ENCODE assay signal across 20 cellular contexts in genomic region chrX:47838361-47838760, GRCh38. TPM values are rescaled to one million over a fixed set of nuclear protein-coding genes. Genes with fewer than 3 reads are reported as not detected.
A peak's percentile ranks its signal among the peaks of the same experiment; 100 is the strongest.
DNase-seq lines count a peak whose midpoint lies in the region; ATAC-seq, FAIRE-seq and TF ChIP-seq lines count a peak whose summit lies in the region.
"Had no signal": no experiment of that assay in that cellular context is flagged by ENCODE, and none has a peak within 500 bp of the region (broad histone marks: within the 10 kb centered on the region; RNA-seq: fewer than 3 reads in every experiment).

No MANE protein-coding gene starts in this region.

- WGBS in GM23248 (ENCODE audit: low coverage in 1 of 2, low lambda C conversion rate in 2 of 2, missing lambda C conversion rate in 2 of 2), 2 experiments: 95 to 100% methylated on average over 1 of the region's 1 CpG
- WGBS in small intestine, 3 donors: 57 to 96% (median 83%) methylated on average over 1 of the region's 1 CpG

- no peak overlapping the region for H3K27ac ChIP-seq in CD4-positive, CD25-positive, alpha-beta regulatory T cell (ENCODE audit: insufficient read depth, low read length, poor library complexity, severe bottlenecking)
- H3K27ac ChIP-seq in GM23248 (no peak overlapping the region), small intestine (ENCODE audit: low read depth in 1 of 2, low read length in 1 of 2) (no peak overlapping the region)
- H3K27ac ChIP-seq: PC-9, SJCRH30, thyroid gland had no signal

- DNase-seq in CD4-positive, CD25-positive, alpha-beta regulatory T cell: no peak
- DNase-seq in GM23248: no peak
- no peak for DNase-seq in activated naive CD8-positive, alpha-beta T cell treated with anti-CD3 and anti-CD28 coated beads for 36 hours
- DNase-seq in natural killer cell treated with Interleukin-12 subunit alpha and Interleukin-12 subunit beta and Interleukin-15 and Interleukin-18, amount 100 ng/mL, for 72 hours (ENCODE audit: low spot score): no peak
- DNase-seq in omental fat pad (ENCODE audit: low spot score): no peak
- DNase-seq in GF-D8 (lab: John Stamatoyannopoulos, UW): no peak
- no peak for DNase-seq in small intestine
- DNase-seq: amygdala, Caco-2, caudate nucleus, erythroblast, HCEC 1CT, left colon, MG63, NCI-H1694, PC-9, SJCRH30, T-helper 9 cell, thyroid gland had no signal

- H3K4me1 Mint-ChIP-seq in CD4-positive, CD25-positive, alpha-beta regulatory T cell: peaks cover 12 to 30% (median 18%) of the 10 kb centered on the region in 4 donors
- peaks cover 16% of the 10 kb centered on the region for H3K4me1 Mint-ChIP-seq in activated naive CD8-positive, alpha-beta T cell treated with anti-CD3 and anti-CD28 coated beads for 36 hours
- peaks cover 7 to 12% of the 10 kb centered on the region in 2 donors for H3K4me1 Mint-ChIP-seq in natural killer cell treated with Interleukin-12 subunit alpha and Interleukin-12 subunit beta and Interleukin-15 and Interleukin-18, amount 100 ng/mL, for 72 hours (ENCODE audit: low read depth in 2 of 2)

- H3K36me3 ChIP-seq in CD4-positive, CD25-positive, alpha-beta regulatory T cell (ENCODE audit: control insufficient read depth, insufficient read depth, low read length): no peaks in the 10 kb centered on the region
- H3K36me3 ChIP-seq in GM23248 (ENCODE audit: low read depth) (no peaks in the 10 kb centered on the region), small intestine (ENCODE audit: control insufficient read depth in 2 of 2, insufficient read depth in 2 of 2, low read length in 2 of 2) (no peaks in the 10 kb centered on the region)
- H3K36me3 ChIP-seq: MG63, SJCRH30, thyroid gland had no signal

- no peaks in the 10 kb centered on the region for H3K27me3 ChIP-seq in CD4-positive, CD25-positive, alpha-beta regulatory T cell (ENCODE audit: control insufficient read depth, insufficient read depth, low read length)
- H3K27me3 ChIP-seq in GM23248 (replicated peaks; ENCODE audit: insufficient read depth) (no peaks in the 10 kb centered on the region), small intestine (ENCODE audit: control insufficient read depth in 2 of 2, insufficient read depth in 2 of 2, low read length in 2 of 2) (no peaks in the 10 kb centered on the region)
- H3K27me3 ChIP-seq: MG63, SJCRH30, thyroid gland had no signal

- no peak for TF ChIP-seq CTCF in omental fat pad (IDR thresholded peaks at IDR 0.05)

- FAIRE-seq in small intestine (lab: Jason Lieb, UNC): no peak
- FAIRE-seq: frontal cortex had no signal

- H3K4me3 Mint-ChIP-seq in CD4-positive, CD25-positive, alpha-beta regulatory T cell: peak overlapping the region in 2 of 4 donors; percentile 21 to 48
- peak overlapping the region; percentile 2 for H3K4me3 Mint-ChIP-seq in activated naive CD8-positive, alpha-beta T cell treated with anti-CD3 and anti-CD28 coated beads for 36 hours
- peak overlapping the region; percentile 55 for H3K4me3 Mint-ChIP-seq in natural killer cell treated with Interleukin-12 subunit alpha and Interleukin-12 subunit beta and Interleukin-15 and Interleukin-18, amount 100 ng/mL, for 72 hours

- no peak overlapping the region for H3K4me2 ChIP-seq in GM23248 (ENCODE audit: unreplicated experiment)

- H3K4me1 ChIP-seq in CD4-positive, CD25-positive, alpha-beta regulatory T cell (ENCODE audit: control insufficient read depth, insufficient read depth, low read length, poor library complexity, severe bottlenecking): peaks cover 5% of the 10 kb centered on the region
- H3K4me1 ChIP-seq in GM23248 (ENCODE audit: insufficient read depth) (0 out of 2 replicates have a peak, but pooled peaks cover 9% of the 10 kb centered on the region), small intestine (ENCODE audit: control insufficient read depth in 2 of 2, insufficient read depth in 1 of 2, low read depth in 1 of 2, low read length in 1 of 2) (no peaks in the 10 kb centered on the region)
- H3K4me1 ChIP-seq: Caco-2, SJCRH30, thyroid gland had no signal

- H3K27me3 Mint-ChIP-seq in CD4-positive, CD25-positive, alpha-beta regulatory T cell: no peaks in the 10 kb centered on the region
- H3K27me3 Mint-ChIP-seq in activated naive CD8-positive, alpha-beta T cell treated with anti-CD3 and anti-CD28 coated beads for 36 hours: no peaks in the 10 kb centered on the region
- H3K27me3 Mint-ChIP-seq in natural killer cell treated with Interleukin-12 subunit alpha and Interleukin-12 subunit beta and Interleukin-15 and Interleukin-18, amount 100 ng/mL, for 72 hours: no peaks in the 10 kb centered on the region

- H3K9me3 ChIP-seq in CD4-positive, CD25-positive, alpha-beta regulatory T cell (ENCODE audit: control insufficient read depth in 2 of 2, low read length in 2 of 2): no peaks in the 10 kb centered on the region
- H3K9me3 ChIP-seq in GM23248 (ENCODE audit: low read depth) (no peaks in the 10 kb centered on the region), small intestine (ENCODE audit: control insufficient read depth, low read depth) (no peaks in the 10 kb centered on the region)
- H3K9me3 ChIP-seq: Caco-2, MG63, SJCRH30, thyroid gland had no signal

- no peaks in the 10 kb centered on the region for H3K36me3 Mint-ChIP-seq in CD4-positive, CD25-positive, alpha-beta regulatory T cell
- H3K36me3 Mint-ChIP-seq in activated naive CD8-positive, alpha-beta T cell treated with anti-CD3 and anti-CD28 coated beads for 36 hours: peaks cover 3% of the 10 kb centered on the region
- no peaks in the 10 kb centered on the region for H3K36me3 Mint-ChIP-seq in natural killer cell treated with Interleukin-12 subunit alpha and Interleukin-12 subunit beta and Interleukin-15 and Interleukin-18, amount 100 ng/mL, for 72 hours

- peaks cover 41% of the 10 kb centered on the region for H3K79me2 ChIP-seq in GM23248 (ENCODE audit: insufficient read depth)

- H3F3A ChIP-seq in GM23248 (ENCODE audit: insufficient read depth): no peaks in the 10 kb centered on the region

- H3K27ac Mint-ChIP-seq in CD4-positive, CD25-positive, alpha-beta regulatory T cell: peak overlapping the region in 1 of 3 donors; percentile 20
- H3K27ac Mint-ChIP-seq in activated naive CD8-positive, alpha-beta T cell treated with anti-CD3 and anti-CD28 coated beads for 36 hours: no peak overlapping the region
- peak overlapping the region; percentile 10 to 97 for H3K27ac Mint-ChIP-seq in natural killer cell treated with Interleukin-12 subunit alpha and Interleukin-12 subunit beta and Interleukin-15 and Interleukin-18, amount 100 ng/mL, for 72 hours

- no peaks in the 10 kb centered on the region for H3K9me2 ChIP-seq in GM23248 (ENCODE audit: insufficient read depth)

- no peak overlapping the region for H2AFZ ChIP-seq in GM23248
- H2AFZ ChIP-seq: PC-9 had no signal

- H3K4me3 ChIP-seq in CD4-positive, CD25-positive, alpha-beta regulatory T cell (ENCODE audit: low read depth, low read length): peak overlapping the region; percentile 7
- peak overlapping the region; percentile 90; the same call in 1 of the 2 replicates for H3K4me3 ChIP-seq in GM23248
- no peak overlapping the region for H3K4me3 ChIP-seq in small intestine (ENCODE audit: low read depth in 1 of 2, low read length in 2 of 2)
- H3K4me3 ChIP-seq: MG63, thyroid gland had no signal

- no peak overlapping the region for H3K9ac ChIP-seq in GM23248

- no peaks in the 10 kb centered on the region for H3K9me3 Mint-ChIP-seq in CD4-positive, CD25-positive, alpha-beta regulatory T cell
- no peaks in the 10 kb centered on the region for H3K9me3 Mint-ChIP-seq in activated naive CD8-positive, alpha-beta T cell treated with anti-CD3 and anti-CD28 coated beads for 36 hours
- H3K9me3 Mint-ChIP-seq in natural killer cell treated with Interleukin-12 subunit alpha and Interleukin-12 subunit beta and Interleukin-15 and Interleukin-18, amount 100 ng/mL, for 72 hours: no peaks in the 10 kb centered on the region

- in situ Hi-C loops in GM23248 (cut with MboI): no loop called here

- no peaks in the 10 kb centered on the region for H4K20me1 ChIP-seq in GM23248 (ENCODE audit: insufficient read depth)

- no peak for ATAC-seq in CD4-positive, CD25-positive, alpha-beta regulatory T cell (ENCODE audit: low read depth in 2 of 2)
- no peak for ATAC-seq in natural killer cell treated with Interleukin-12 subunit alpha and Interleukin-12 subunit beta and Interleukin-15 and Interleukin-18, amount 100 ng/mL, for 72 hours
- ATAC-seq in omental fat pad (ENCODE audit: low FRiP score): no peak
- ATAC-seq: left colon had no signal

RNA-seq across cellular contexts. Expression of gene ZNF81, which starts 1.7 kb away (rescaled TPM):
- 10.9 TPM for total RNA-seq in CD4-positive, CD25-positive, alpha-beta regulatory T cell
- 1 to 10 TPM; 1.8 to 6.0 (median 2.7) TPM for polyA plus RNA-seq in CD4-positive, CD25-positive, alpha-beta regulatory T cell
- total RNA-seq in GM23248 (2014; rRNA removed; shearing (Covaris generic)): 2.1 and 3.5 TPM in 2 replicates
- polyA plus RNA-seq in GM23248 (2016; fragmentation: Nextera tagmentation; extraction: Ambion mirVana): 2.5 and 5.4 TPM in 2 replicates
- total RNA-seq in activated naive CD8-positive, alpha-beta T cell treated with anti-CD3 and anti-CD28 coated beads for 36 hours: 1 to 10 TPM; 4.8 to 7.8 TPM
- total RNA-seq in natural killer cell treated with Interleukin-12 subunit alpha and Interleukin-12 subunit beta and Interleukin-15 and Interleukin-18, amount 100 ng/mL, for 72 hours: 10 to 100 TPM; 13.3 to 17.9 TPM
- 10 to 100 TPM in 1 of 4 donors, 1 to 10 TPM in 3; 4.9 to 10.6 (median 7.1) TPM for total RNA-seq in omental fat pad
- 1 to 10 TPM in 2 of 3 donors, under 1 TPM in 1; 0.54 to 2.5 (median 1.5) TPM for polyA plus RNA-seq in small intestine

Comparison
In these comparisons a context has a peak if more than half of its experiments do, and no peak if none do; other contexts are left out.
1. H3K4me3 ChIP-seq: peak in CD4-positive, CD25-positive, alpha-beta regulatory T cell (single experiment) and GM23248 (single experiment); none in small intestine (0 of 2).